ENCODE assay signal across 8 cellular contexts in genomic region chr10:97882142-97883091, GRCh38. TPM values are rescaled to one million over a fixed set of nuclear protein-coding genes. Genes with fewer than 3 reads are reported as not detected.
DNase-seq lines count a peak whose midpoint lies in the region; ATAC-seq, FAIRE-seq and TF ChIP-seq lines count a peak whose summit lies in the region.

No MANE protein-coding gene starts in this region.

- H3K27me3 ChIP-seq in GM23248 (replicated peaks; ENCODE audit: insufficient read depth) (no peaks in the 10 kb centered on the region; the same call in 1 of the 2 replicates), PC-9 (ENCODE audit: insufficient read depth, low read depth) (no peaks in the 10 kb centered on the region), MM.1S (replicated peaks; ENCODE audit: insufficient read depth, low read length) (peaks cover 40% of the 10 kb centered on the region)

- H2AFZ ChIP-seq in GM23248 (no peak overlapping the region), PC-9 (no peak overlapping the region), MM.1S (ENCODE audit: low read length) (no peak overlapping the region)

- no peak for TF ChIP-seq POLR2A in GM12891 (IDR thresholded peaks at IDR 0.05; ENCODE audit: low read depth, low read length)

- ATAC-seq in GM19397 (IDR thresholded peaks at IDR 0.05; ENCODE audit: unreplicated experiment): no peak
- ATAC-seq in HG02763 (IDR thresholded peaks at IDR 0.05; ENCODE audit: unreplicated experiment): no peak

- H3F3A ChIP-seq in GM23248 (ENCODE audit: insufficient read depth): no peaks in the 10 kb centered on the region
- peaks cover 13% of the 10 kb centered on the region; the same call in 1 of the 2 replicates for H3F3A ChIP-seq in PC-9 (ENCODE audit: insufficient read depth, low read depth)
- H3F3A ChIP-seq in MM.1S (ENCODE audit: insufficient read depth, low read length): no peaks in the 10 kb centered on the region

- peak overlapping the region; percentile 12; the same call in 1 of the 2 replicates for H3K9ac ChIP-seq in GM23248
- H3K9ac ChIP-seq in MM.1S (ENCODE audit: low read length): no peak overlapping the region

- peaks cover 5% of the 10 kb centered on the region for H3K4me1 ChIP-seq in GM23248 (ENCODE audit: insufficient read depth)
- H3K4me1 ChIP-seq in PC-9 (replicated peaks; ENCODE audit: insufficient read depth): peaks cover 45% of the 10 kb centered on the region
- H3K4me1 ChIP-seq in MM.1S (ENCODE audit: low read length): no peaks in the 10 kb centered on the region

- H4K20me1 ChIP-seq in GM23248 (ENCODE audit: insufficient read depth) (no peaks in the 10 kb centered on the region), PC-9 (ENCODE audit: insufficient read depth) (no peaks in the 10 kb centered on the region), MM.1S (ENCODE audit: insufficient read depth, low read length) (no peaks in the 10 kb centered on the region)

- DNase-seq in GM23248 (peak; percentile 95), PC-9 (peak; percentile 85 to 94), epithelial cell of esophagus (ENCODE audit: low read depth) (peak; percentile 92), renal cortical epithelial cell (ENCODE audit: low read depth) (peak; percentile 100), MM.1S (no peak), GM12891 (ENCODE audit: insufficient read length, low spot score) (no peak)

- 65 to 66% methylated on average over 11 of the region's 11 CpGs for WGBS in GM23248 (ENCODE audit: low coverage in 1 of 2, low lambda C conversion rate in 2 of 2, missing lambda C conversion rate in 2 of 2), 2 experiments

- in situ Hi-C loops in GM23248 (cut with MboI): no loop called here

- H3K9me2 ChIP-seq in GM23248 (ENCODE audit: insufficient read depth): no peaks in the 10 kb centered on the region
- no peaks in the 10 kb centered on the region for H3K9me2 ChIP-seq in PC-9 (ENCODE audit: insufficient read depth)
- H3K9me2 ChIP-seq in MM.1S (replicated peaks; ENCODE audit: insufficient read depth, low read length): no peaks in the 10 kb centered on the region

- H3K79me2 ChIP-seq in GM23248 (ENCODE audit: insufficient read depth): no peaks in the 10 kb centered on the region
- H3K79me2 ChIP-seq in PC-9 (ENCODE audit: low read depth): no peaks in the 10 kb centered on the region
- H3K79me2 ChIP-seq in MM.1S (ENCODE audit: low read length): no peaks in the 10 kb centered on the region

- H3K9me3 ChIP-seq in GM23248 (ENCODE audit: low read depth): no peaks in the 10 kb centered on the region
- H3K9me3 ChIP-seq in PC-9 (ENCODE audit: insufficient read depth, low read depth): no peaks in the 10 kb centered on the region
- H3K9me3 ChIP-seq in MM.1S (replicated peaks; ENCODE audit: insufficient read depth, low read length): no peaks in the 10 kb centered on the region

- no peak for FAIRE-seq in GM12891 (lab: Jason Lieb, UNC)

- H3K27ac ChIP-seq in GM23248: no peak overlapping the region
- H3K27ac ChIP-seq in PC-9: peak overlapping the region; percentile 54
- no peak overlapping the region for H3K27ac ChIP-seq in MM.1S (ENCODE audit: low read length)

- POLR2A ChIA-PET in PC-9 (lab: Charles Lee; ENCODE audit: unreplicated experiment): interaction anchor here (0.6 kb wide), 1 partner anchor 376 kb away, joined by 5 read pairs; no protein-coding TSS in a partner anchor

- CTCF ChIA-PET in PC-9 (lab: Charles Lee): no interaction called here

- intact Hi-C loops in PC-9 (cut with micrococcal nuclease; ENCODE audit: unreplicated experiment): loop anchor here (2.0 to 10.0 kb wide), 3 partner anchors 34 to 382 kb away; partner anchors contain the start of genes AVPI1, GOLGA7B and LOXL4

- H3K4me2 ChIP-seq in GM23248 (ENCODE audit: unreplicated experiment) (peak overlapping the region; percentile 10), PC-9 (peak overlapping the region; percentile 71), MM.1S (ENCODE audit: low read depth, low read length) (no peak overlapping the region)

- no peak for TF ChIP-seq CTCF in PC-9 (conservative IDR thresholded peaks at IDR 0.05)
- TF ChIP-seq CTCF in epithelial cell of esophagus (IDR thresholded peaks at IDR 0.05; ENCODE audit: insufficient read depth, low read depth, low read length, missing control alignments): no peak
- no peak for TF ChIP-seq CTCF in MM.1S (IDR thresholded peaks at IDR 0.05; ENCODE audit: low read length)

- no peaks in the 10 kb centered on the region for H3K36me3 ChIP-seq in GM23248 (ENCODE audit: low read depth)
- no peaks in the 10 kb centered on the region for H3K36me3 ChIP-seq in PC-9 (ENCODE audit: low read depth)
- no peaks in the 10 kb centered on the region for H3K36me3 ChIP-seq in MM.1S (replicated peaks; ENCODE audit: insufficient read depth, low read length)

- no TSS peak for BruUV-seq in PC-9 (replicated peaks; lab: Mats Ljungman, UMichigan)

- H3K4me3 ChIP-seq in GM23248 (no peak overlapping the region), PC-9 (no peak overlapping the region), epithelial cell of esophagus (ENCODE audit: low read length) (no peak overlapping the region), MM.1S (ENCODE audit: low read length) (no peak overlapping the region)

TF ChIP-seq in GM12891, 5 proteins besides CTCF, POLR2A, EP300 and RAD21:
- TF ChIP-seq POLR2AphosphoS5 (IDR thresholded peaks at IDR 0.05; ENCODE audit: low read depth, low read length): no peak
- no peak for TF ChIP-seq POU2F2 (IDR thresholded peaks at IDR 0.05; ENCODE audit: low read depth, low read length)
- no peak for TF ChIP-seq SPI1 (IDR thresholded peaks at IDR 0.05; ENCODE audit: low read depth, low read length)
- TF ChIP-seq TAF1 (IDR thresholded peaks at IDR 0.05; ENCODE audit: low read depth, low read length): no peak
- no peak for TF ChIP-seq PAX5 (IDR thresholded peaks at IDR 0.05; ENCODE audit: insufficient read depth, low read length, severe bottlenecking)

RNA-seq across cellular contexts. Expression of gene GOLGA7B, which starts 32.8 kb away (rescaled TPM):
- not detected in 2 replicates for total RNA-seq in GM23248 (2014; rRNA removed; shearing (Covaris generic))
- not detected in 2 replicates for polyA plus RNA-seq in GM23248 (2016; fragmentation: Nextera tagmentation; extraction: Ambion mirVana)
- total RNA-seq in PC-9 (2021): 0.90 and 1.1 TPM in 2 replicates
- total RNA-seq in renal cortical epithelial cell: 0.05 and 0.35 TPM in 2 replicates
- polyA plus RNA-seq in GM12891 (2012; ENCODE audit: low read depth, missing spikeins): 0.01 TPM

Comparison
In these comparisons a context has a peak if more than half of its experiments do, and no peak if none do; other contexts are left out.
1. DNase-seq: peak in GM23248 (single experiment), PC-9 (2 of 2), epithelial cell of esophagus (single experiment) and renal cortical epithelial cell (single experiment); none in MM.1S (single experiment) and GM12891 (single experiment).